23 cellular contexts compared by ENCODE assay signal in genomic region chr7:116781584-116781983, GRCh38.
DNase-seq lines count a peak whose midpoint lies in the region; ATAC-seq and TF ChIP-seq lines count a peak whose summit lies in the region.
"Had no signal": no experiment of that assay in that cellular context is flagged by ENCODE, and none has a peak within 500 bp of the region (broad histone marks: within the 10 kb centered on the region; RNA-seq: fewer than 3 reads in every experiment).

No MANE protein-coding gene starts in this region.

- in situ Hi-C loops in gastrocnemius medialis (cut with MboI; ENCODE audit: low sequenced_read_pairs in 4 of 4): no loop called here

- H3K4me1 ChIP-seq in Karpas-422 (ENCODE audit: low read length): peaks cover 40% of the 10 kb centered on the region
- peaks cover 40% of the 10 kb centered on the region for H3K4me1 ChIP-seq in hepatocyte (ENCODE audit: insufficient read depth)
- peaks cover 49 to 56% of the 10 kb centered on the region in 2 donors for H3K4me1 ChIP-seq in gastrocnemius medialis
- H3K4me1 ChIP-seq: BE2C had no signal

- H3K79me2 ChIP-seq in Karpas-422 (ENCODE audit: low read length) (peaks cover 5% of the 10 kb centered on the region; the same call in 1 of the 2 replicates), hepatocyte (no peaks in the 10 kb centered on the region)

- H2AFZ ChIP-seq in Karpas-422 (ENCODE audit: low read length) (no peak overlapping the region), hepatocyte (no peak overlapping the region)

- H3K9ac ChIP-seq in Karpas-422 (ENCODE audit: low read length): no peak overlapping the region

- H3K9me3 ChIP-seq in Karpas-422 (ENCODE audit: low read length) (no peaks in the 10 kb centered on the region), hepatocyte (ENCODE audit: low read depth) (no peaks in the 10 kb centered on the region), gastrocnemius medialis (no peaks in the 10 kb centered on the region)
- H3K9me3 ChIP-seq: BE2C, MG63, stomach, tibial artery had no signal

- intact Hi-C loops in gastrocnemius medialis (cut with DNase I; ENCODE audit: low total_unique reads): no loop called here

- H3K27ac ChIP-seq in Karpas-422 (ENCODE audit: low read length): peak overlapping the region; percentile 42
- H3K27ac ChIP-seq in hepatocyte: peak overlapping the region; percentile 73
- H3K27ac ChIP-seq in gastrocnemius medialis: peak overlapping the region in 3 of 4 donors; percentile 1 to 48 (median 41)
- H3K27ac ChIP-seq: RWPE1, tibial artery had no signal

- no peak overlapping the region for H3K4me3 ChIP-seq in Karpas-422 (ENCODE audit: low read length)
- H3K4me3 ChIP-seq in hepatocyte: no peak overlapping the region
- H3K4me3 ChIP-seq in gastrocnemius medialis: no peak overlapping the region
- H3K4me3 ChIP-seq: K562, MG63, stomach, tibial artery had no signal

- H3K36me3 ChIP-seq in Karpas-422 (ENCODE audit: insufficient read depth, low read length): peaks cover 80% of the 10 kb centered on the region
- H3K36me3 ChIP-seq in hepatocyte (replicated peaks; ENCODE audit: insufficient read depth, low read depth): no peaks in the 10 kb centered on the region
- H3K36me3 ChIP-seq in gastrocnemius medialis: peaks cover 0 to 29% of the 10 kb centered on the region in 2 donors
- H3K36me3 ChIP-seq: BE2C, tibial artery had no signal

- 100% methylated on average over 2 of the region's 2 CpGs for WGBS in hepatocyte (ENCODE audit: low lambda C conversion rate, missing lambda C conversion rate)

- ATAC-seq in gastrocnemius medialis (no peak), HG02970 (IDR thresholded peaks at IDR 0.05; ENCODE audit: low FRiP score, unreplicated experiment) (no peak), GM21737 (IDR thresholded peaks at IDR 0.05; ENCODE audit: unreplicated experiment) (no peak)

- DNase-seq in ELF-1 (ENCODE audit: low read depth, low spot score) (peak; percentile 15), Karpas-422 (no peak), hepatocyte (ENCODE audit: low spot score) (no peak), gastrocnemius medialis (no peak), NCI-H128 (lab: John Stamatoyannopoulos, UW; ENCODE audit: unreplicated experiment) (no peak), iPS-NIHi11 (ENCODE audit: low spot score) (no peak)
- DNase-seq: ACHN; activated CD4-positive, alpha-beta T cell treated with anti-CD3 and anti-CD28 coated beads for 48 hours; activated gamma-delta T cell; activated T-cell treated with anti-CD3 and anti-CD28 coated beads, Interleukin-2, amount 50 U/mL, for 24 hours; BE2C; DND-41; NCI-H1417 treated with DMSO at 0.1 percent for 48 hours; NCI-H82; nucleus accumbens; stimulated activated CD4-positive, alpha-beta T cell treated with anti-CD3 and anti-CD28 coated beads, Interleukin-1b, Interleukin-23, amount 100 ng/mL, for 48 hours; tibial artery had no signal

- TF ChIP-seq CTCF in hepatocyte (IDR thresholded peaks at IDR 0.05; ENCODE audit: poor library complexity): no peak
- no peak for TF ChIP-seq CTCF in gastrocnemius medialis (IDR thresholded peaks at IDR 0.05 in 4 of 5, conservative IDR thresholded peaks at IDR 0.05 in 1 of 5)

- no peaks in the 10 kb centered on the region for H4K20me1 ChIP-seq in Karpas-422 (ENCODE audit: insufficient read depth, low read depth, low read length)
- H4K20me1 ChIP-seq in hepatocyte (ENCODE audit: insufficient read depth, poor library complexity, severe bottlenecking): no peaks in the 10 kb centered on the region

- H3K9me2 ChIP-seq in Karpas-422 (replicated peaks; ENCODE audit: insufficient read depth, low read length) (no peaks in the 10 kb centered on the region), hepatocyte (replicated peaks; ENCODE audit: insufficient read depth) (no peaks in the 10 kb centered on the region)

- no peaks in the 10 kb centered on the region for H3K27me3 ChIP-seq in Karpas-422 (ENCODE audit: low read length)
- no peaks in the 10 kb centered on the region for H3K27me3 ChIP-seq in hepatocyte
- H3K27me3 ChIP-seq in gastrocnemius medialis: no peaks in the 10 kb centered on the region
- H3K27me3 ChIP-seq: MG63, stomach, tibial artery had no signal

- H3K4me2 ChIP-seq in Karpas-422 (ENCODE audit: low read depth, low read length, poor library complexity, severe bottlenecking): no peak overlapping the region
- no peak overlapping the region for H3K4me2 ChIP-seq in hepatocyte

- TF ChIP-seq POLR2A in gastrocnemius medialis (IDR thresholded peaks at IDR 0.05): no peak
